In the genomic region with DNA sequence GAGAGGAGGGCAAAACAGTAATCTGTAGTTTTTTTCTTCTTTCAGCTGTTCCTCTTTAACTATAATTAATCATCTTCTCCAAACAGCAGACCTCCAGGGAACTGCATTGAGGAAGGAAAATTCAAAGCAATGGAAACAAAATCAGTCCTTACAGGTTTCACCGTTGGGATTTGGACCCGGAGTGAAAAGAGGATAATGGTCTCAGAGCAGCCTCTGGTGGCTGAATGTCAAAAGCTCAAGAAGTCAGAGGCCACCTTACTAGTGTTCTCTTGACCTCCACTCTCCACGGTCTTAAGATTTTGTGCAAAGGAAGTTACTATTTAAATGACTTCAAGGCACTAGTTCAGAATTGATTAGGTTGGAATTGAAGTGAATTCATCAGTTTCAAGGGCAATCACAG, we compare ENCODE assay signal across 9 cellular contexts. TPM values are rescaled to one million over a fixed set of nuclear protein-coding genes. Genes with fewer than 3 reads are reported as not detected.
DNase-seq lines count a peak whose midpoint lies in the region; ATAC-seq and TF ChIP-seq lines count a peak whose summit lies in the region.
"Had no signal": no experiment of that assay in that cellular context is flagged by ENCODE, and none has a peak within 500 bp of the region (broad histone marks: within the 10 kb centered on the region; RNA-seq: fewer than 3 reads in every experiment).

No MANE protein-coding gene starts in this region.

- H3K4me1 Mint-ChIP-seq in WTC11 = peaks cover 16% of the 10 kb centered on the region
- peaks cover 19% of the 10 kb centered on the region for H3K4me1 Mint-ChIP-seq in type B pancreatic cell (ENCODE audit: unreplicated experiment)

- H3K27ac ChIP-seq in ACC112 (ENCODE audit: low read depth, low read length) = peak overlapping the region; percentile 97

- H3K36me3 Mint-ChIP-seq in WTC11 (peaks cover 10% of the 10 kb centered on the region), type B pancreatic cell (peaks cover 9% of the 10 kb centered on the region)
- H3K36me3 Mint-ChIP-seq: activated naive CD8-positive, alpha-beta T cell had no signal

- H3K27ac Mint-ChIP-seq in WTC11 (no peak overlapping the region), type B pancreatic cell (no peak overlapping the region)
- H3K27ac Mint-ChIP-seq: activated naive CD8-positive, alpha-beta T cell had no signal

- no peaks in the 10 kb centered on the region for H3K27me3 Mint-ChIP-seq in WTC11 (ENCODE audit: low read depth)
- peaks cover 3% of the 10 kb centered on the region for H3K27me3 Mint-ChIP-seq in type B pancreatic cell

- H3K27me3 ChIP-seq in ACC112 (ENCODE audit: insufficient read depth, low read length) = no peaks in the 10 kb centered on the region

- CTCF ChIA-PET in WTC11 (lab: Charles Lee) = interaction anchor here (0.6 to 1.7 kb wide), 7 partner anchors 8 to 1825 kb away, joined by 3 to 10 read pairs (median 4); a partner anchor contains a TSS

- POLR2A ChIA-PET in WTC11 (lab: Charles Lee) = no interaction called here

- ATAC-seq in WTC11 = peak; percentile 73
- no peak for ATAC-seq in GM21526 (IDR thresholded peaks at IDR 0.05; ENCODE audit: low FRiP score, unreplicated experiment)
- no peak for ATAC-seq in GM21360 (IDR thresholded peaks at IDR 0.05; ENCODE audit: unreplicated experiment)

- H3K4me1 ChIP-seq in ACC112 (ENCODE audit: control insufficient read depth, insufficient read depth, low read length, unreplicated experiment) = peaks cover 37% of the 10 kb centered on the region

- no peak overlapping the region for H3K4me3 Mint-ChIP-seq in WTC11
- H3K4me3 Mint-ChIP-seq in type B pancreatic cell = no peak overlapping the region
- H3K4me3 Mint-ChIP-seq: activated naive CD8-positive, alpha-beta T cell had no signal

- peak; percentile 36 for DNase-seq in HK-2 (ENCODE audit: unreplicated experiment)
- peak; percentile 18 for DNase-seq in WTC11 (ENCODE audit: low spot score)
- DNase-seq in iPS-NIHi7 (ENCODE audit: extremely low spot score) = peak; percentile 74
- DNase-seq in type B pancreatic cell (ENCODE audit: extremely low spot score, unreplicated experiment) = no peak
- DNase-seq in GDM1 (lab: John Stamatoyannopoulos, UW) = no peak

- peak overlapping the region; percentile 70 for H3K4me3 ChIP-seq in ACC112 (ENCODE audit: low read depth, low read length)

- peak overlapping the region; percentile 64 for H2AFZ ChIP-seq in ACC112 (ENCODE audit: low read length, unreplicated experiment)

- H3K9me3 Mint-ChIP-seq in WTC11 (peaks cover 21% of the 10 kb centered on the region), type B pancreatic cell (peaks cover 11% of the 10 kb centered on the region)

- no peaks in the 10 kb centered on the region for H3K36me3 ChIP-seq in ACC112 (ENCODE audit: insufficient read depth, low read length)

- H3K79me2 ChIP-seq in ACC112 (ENCODE audit: control insufficient read depth, insufficient read depth, low read length, unreplicated experiment) = no peaks in the 10 kb centered on the region

- TF ChIP-seq CTCF in WTC11 (IDR thresholded peaks at IDR 0.05) (no peak), type B pancreatic cell (conservative IDR thresholded peaks at IDR 0.05) (peak; percentile 73)

TF ChIP-seq in WTC11, 78 proteins besides CTCF, POLR2A, EP300 and RAD21:
- TF ChIP-seq OVOL2 (CRISPR knock-in tag; IDR thresholded peaks at IDR 0.05; ENCODE audit: borderline replicate concordance) = no peak
- TF ChIP-seq, protein P1, sequence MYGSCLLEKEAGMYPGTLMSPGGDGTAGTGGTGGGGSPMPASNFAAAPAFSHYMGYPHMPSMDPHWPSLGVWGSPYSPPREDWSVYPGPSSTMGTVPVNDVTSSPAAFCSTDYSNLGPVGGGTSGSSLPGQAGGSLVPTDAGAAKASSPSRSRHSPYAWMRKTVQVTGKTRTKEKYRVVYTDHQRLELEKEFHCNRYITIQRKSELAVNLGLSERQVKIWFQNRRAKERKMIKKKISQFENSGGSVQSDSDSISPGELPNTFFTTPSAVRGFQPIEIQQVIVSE (CRISPR knock-in tag; IDR thresholded peaks at IDR 0.05; ENCODE audit: borderline replicate concordance) = no peak
- TF ChIP-seq, protein P2, sequence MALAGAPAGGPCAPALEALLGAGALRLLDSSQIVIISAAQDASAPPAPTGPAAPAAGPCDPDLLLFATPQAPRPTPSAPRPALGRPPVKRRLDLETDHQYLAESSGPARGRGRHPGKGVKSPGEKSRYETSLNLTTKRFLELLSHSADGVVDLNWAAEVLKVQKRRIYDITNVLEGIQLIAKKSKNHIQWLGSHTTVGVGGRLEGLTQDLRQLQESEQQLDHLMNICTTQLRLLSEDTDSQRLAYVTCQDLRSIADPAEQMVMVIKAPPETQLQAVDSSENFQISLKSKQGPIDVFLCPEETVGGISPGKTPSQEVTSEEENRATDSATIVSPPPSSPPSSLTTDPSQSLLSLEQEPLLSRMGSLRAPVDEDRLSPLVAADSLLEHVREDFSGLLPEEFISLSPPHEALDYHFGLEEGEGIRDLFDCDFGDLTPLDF (CRISPR knock-in tag; IDR thresholded peaks at IDR 0.05) = no peak
- TF ChIP-seq ETV6 (CRISPR knock-in tag; IDR thresholded peaks at IDR 0.05) = no peak
- no peak for TF ChIP-seq ESRRA (CRISPR knock-in tag; IDR thresholded peaks at IDR 0.05; ENCODE audit: borderline replicate concordance)
- TF ChIP-seq, protein P3, sequence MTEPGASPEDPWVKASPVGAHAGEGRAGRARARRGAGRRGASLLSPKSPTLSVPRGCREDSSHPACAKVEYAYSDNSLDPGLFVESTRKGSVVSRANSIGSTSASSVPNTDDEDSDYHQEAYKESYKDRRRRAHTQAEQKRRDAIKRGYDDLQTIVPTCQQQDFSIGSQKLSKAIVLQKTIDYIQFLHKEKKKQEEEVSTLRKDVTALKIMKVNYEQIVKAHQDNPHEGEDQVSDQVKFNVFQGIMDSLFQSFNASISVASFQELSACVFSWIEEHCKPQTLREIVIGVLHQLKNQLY (CRISPR knock-in tag; IDR thresholded peaks at IDR 0.05) = no peak
- TF ChIP-seq FOXP1 (CRISPR knock-in tag; IDR thresholded peaks at IDR 0.05; ENCODE audit: borderline replicate concordance) = no peak

RNA-seq across cellular contexts. Expression of a gene that starts 16.0 kb away (rescaled TPM):
- total RNA-seq in WTC11 (2021) (40.1 to 52.2 TPM (median 45.4 TPM) in 3 replicates), type B pancreatic cell (ENCODE audit: low replicate concordance) (22.4 and 52.7 TPM in 2 replicates)

Comparison
In these comparisons a context has a peak if more than half of its experiments do, and no peak if none do; other contexts are left out.
1. DNase-seq: peak in HK-2 (single experiment), WTC11 (single experiment) and iPS-NIHi7 (single experiment); none in type B pancreatic cell (single experiment) and GDM1 (single experiment).